In genomic region chr17:41813039-41813680, GRCh38 we compare ENCODE assay signal across 8 cellular contexts. TPM values are rescaled to one million over a fixed set of nuclear protein-coding genes. Genes with fewer than 3 reads are reported as not detected.
DNase-seq lines count a peak whose midpoint lies in the region; ATAC-seq and TF ChIP-seq lines count a peak whose summit lies in the region.

No MANE protein-coding gene starts in this region.

- WGBS in sigmoid colon, 2 donors = 35 to 44% methylated on average over 20 of the region's 20 CpGs

- no peak for TF ChIP-seq EP300 in sigmoid colon (IDR thresholded peaks at IDR 0.05)

- H3K27ac ChIP-seq in sigmoid colon = peak overlapping the region; percentile 80 to 84 (median 80)

- no peaks in the 10 kb centered on the region for H3K9me3 ChIP-seq in sigmoid colon

- TF ChIP-seq POLR2A in sigmoid colon (IDR thresholded peaks at IDR 0.05) = no peak
- no peak for TF ChIP-seq POLR2A in erythroblast (IDR thresholded peaks at IDR 0.05; ENCODE audit: low read length)

- H3K4me3 ChIP-seq in GM08714 (ENCODE audit: low read length) = peak overlapping the region; percentile 4; the same call in 1 of the 2 replicates
- H3K4me3 ChIP-seq in fibroblast of villous mesenchyme (ENCODE audit: low read depth, low read length) = peak overlapping the region; percentile 95
- peak overlapping the region; percentile 51 to 88 (median 74) for H3K4me3 ChIP-seq in sigmoid colon

- no peaks in the 10 kb centered on the region for H3K27me3 ChIP-seq in sigmoid colon

- peak; percentile 11 for DNase-seq in fibroblast of villous mesenchyme (ENCODE audit: low read depth)
- no peak for DNase-seq in sigmoid colon
- no peak for DNase-seq in erythroblast (lab: John Stamatoyannopoulos, UW)
- no peak for DNase-seq in NCI-H1092 treated with DMSO at 0.1 percent for 48 hours (lab: John Stamatoyannopoulos, UW)
- DNase-seq in stimulated activated CD8-positive, alpha-beta memory T cell treated with anti-CD3 and anti-CD28 coated beads, Interleukin-4, amount 100 ng/mL, for 48 hours = no peak

- ATAC-seq in SK-N-SH treated with all-trans-retinoic acid at 6 μM for 48 hours (peak; percentile 9), esophagus mucosa (no peak)

- no peak for TF ChIP-seq CTCF in fibroblast of villous mesenchyme (IDR thresholded peaks at IDR 0.05; ENCODE audit: insufficient read depth, low read depth, low read length)
- TF ChIP-seq CTCF in sigmoid colon (IDR thresholded peaks at IDR 0.05) = no peak

- no peaks in the 10 kb centered on the region for H3K36me3 ChIP-seq in sigmoid colon

- peaks cover 0 to 48% (median 38%) of the 10 kb centered on the region in 4 donors for H3K4me1 ChIP-seq in sigmoid colon

- intact Hi-C loops in sigmoid colon (cut with DNase I) = loop anchor here (2.0 to 5.0 kb wide), 3 partner anchors 22 to 104 kb away; partner anchors contain the start of genes ACLY and KLHL11

TF ChIP-seq in SK-N-SH treated with all-trans-retinoic acid at 6 μM for 48 hours, 23 proteins besides CTCF, POLR2A, EP300 and RAD21:
- TF ChIP-seq ZC3H10 (CRISPR knock-in tag; IDR thresholded peaks at IDR 0.05) = no peak
- no peak for TF ChIP-seq RARB (CRISPR knock-in tag; IDR thresholded peaks at IDR 0.05)
- no peak for TF ChIP-seq ZNF565 (CRISPR knock-in tag; conservative IDR thresholded peaks at IDR 0.05; ENCODE audit: low read depth)
- no peak for TF ChIP-seq CSDC2 (CRISPR knock-in tag; IDR thresholded peaks at IDR 0.05)
- no peak for TF ChIP-seq TOX (CRISPR knock-in tag; IDR thresholded peaks at IDR 0.05; ENCODE audit: borderline replicate concordance)
- no peak for TF ChIP-seq ZFP30 (CRISPR knock-in tag; IDR thresholded peaks at IDR 0.05)
- TF ChIP-seq ESRRG (CRISPR knock-in tag; IDR thresholded peaks at IDR 0.05) = no peak
- TF ChIP-seq PATZ1 (CRISPR knock-in tag; IDR thresholded peaks at IDR 0.05; ENCODE audit: borderline replicate concordance) = no peak
- TF ChIP-seq ZNF8 (CRISPR knock-in tag; IDR thresholded peaks at IDR 0.05) = no peak
- TF ChIP-seq ARNTL (CRISPR knock-in tag; IDR thresholded peaks at IDR 0.05; ENCODE audit: borderline replicate concordance, low read depth) = no peak
- no peak for TF ChIP-seq CREB5 (CRISPR knock-in tag; IDR thresholded peaks at IDR 0.05; ENCODE audit: low read depth)
- no peak for TF ChIP-seq TSHZ2 (CRISPR knock-in tag; IDR thresholded peaks at IDR 0.05)
- no peak for TF ChIP-seq SNAI2 (CRISPR knock-in tag; IDR thresholded peaks at IDR 0.05)
- no peak for TF ChIP-seq ZFP3 (CRISPR knock-in tag; IDR thresholded peaks at IDR 0.05)
- no peak for TF ChIP-seq BACH2 (CRISPR knock-in tag; IDR thresholded peaks at IDR 0.05; ENCODE audit: borderline replicate concordance)
- TF ChIP-seq PPARA (CRISPR knock-in tag; IDR thresholded peaks at IDR 0.05; ENCODE audit: borderline replicate concordance) = no peak
TF ChIP-seq in SK-N-SH treated with all-trans-retinoic acid at 6 μM for 48 hours: peak in this region for 0.

RNA-seq across cellular contexts. Expression of gene FKBP10, which starts 0.4 kb away (rescaled TPM):
- total RNA-seq in fibroblast of villous mesenchyme (191 and 228 TPM in 2 replicates), sigmoid colon (10 to 100 TPM; 34.2 to 71.2 (median 39.5) TPM), esophagus mucosa (3.1 TPM)
- polyA plus RNA-seq in sigmoid colon = 10 to 100 TPM in 1 of 3 donors, 1 to 10 TPM in 2; 5.5 to 18.4 (median 9.0) TPM

RNA-seq across cellular contexts. Expression of gene P3H4, which starts 1.4 kb away (rescaled TPM):
- total RNA-seq in fibroblast of villous mesenchyme (88.1 and 92.4 TPM in 2 replicates), sigmoid colon (10 to 100 TPM in 3 of 4 donors, 1 to 10 TPM in 1; 9.9 to 12.3 (median 11.3) TPM), esophagus mucosa (1.9 TPM)
- 1 to 10 TPM; 3.0 to 6.4 (median 4.9) TPM for polyA plus RNA-seq in sigmoid colon

RNA-seq across cellular contexts. Expression of gene NT5C3B, which starts 22.9 kb away (rescaled TPM):
- 58.7 and 60.6 TPM in 2 replicates for total RNA-seq in fibroblast of villous mesenchyme
- 100 to 1,000 TPM in 1 of 4 donors, 10 to 100 TPM in 3; 58.5 to 104 (median 69.2) TPM for total RNA-seq in sigmoid colon
- polyA plus RNA-seq in sigmoid colon = 10 to 100 TPM; 19.4 to 42.6 (median 33.9) TPM
- 22.8 TPM for total RNA-seq in esophagus mucosa

RNA-seq across cellular contexts. Expression of gene KLHL10, which starts 24.5 kb away (rescaled TPM):
- total RNA-seq in fibroblast of villous mesenchyme (under 0.01 TPM in 2 replicates), sigmoid colon (1 to 10 TPM in 3 of 4 donors, under 1 TPM in 1; 0.95 to 3.9 (median 1.5) TPM), esophagus mucosa (0.32 TPM)
- under 1 TPM in 1 of 3 donors, not detected in 2; 0.04 TPM for polyA plus RNA-seq in sigmoid colon

RNA-seq across cellular contexts. Expression of gene JUP, which starts 26.6 kb away (rescaled TPM):
- total RNA-seq in fibroblast of villous mesenchyme (29.8 and 83.8 TPM in 2 replicates), sigmoid colon (10 to 100 TPM; 22.2 to 40.3 (median 31.2) TPM), esophagus mucosa (1,050 TPM)
- polyA plus RNA-seq in sigmoid colon = 100 to 1,000 TPM; 231 to 494 (median 236) TPM

Comparison
In these comparisons a context has a peak if more than half of its experiments do, and no peak if none do; other contexts are left out.
1. H3K4me3 ChIP-seq: peak in every context shown above with its lines; median percentile 95 in fibroblast of villous mesenchyme; 74 in sigmoid colon; 4 in GM08714.